1 cellular context compared by ENCODE assay signal in the genomic region with DNA sequence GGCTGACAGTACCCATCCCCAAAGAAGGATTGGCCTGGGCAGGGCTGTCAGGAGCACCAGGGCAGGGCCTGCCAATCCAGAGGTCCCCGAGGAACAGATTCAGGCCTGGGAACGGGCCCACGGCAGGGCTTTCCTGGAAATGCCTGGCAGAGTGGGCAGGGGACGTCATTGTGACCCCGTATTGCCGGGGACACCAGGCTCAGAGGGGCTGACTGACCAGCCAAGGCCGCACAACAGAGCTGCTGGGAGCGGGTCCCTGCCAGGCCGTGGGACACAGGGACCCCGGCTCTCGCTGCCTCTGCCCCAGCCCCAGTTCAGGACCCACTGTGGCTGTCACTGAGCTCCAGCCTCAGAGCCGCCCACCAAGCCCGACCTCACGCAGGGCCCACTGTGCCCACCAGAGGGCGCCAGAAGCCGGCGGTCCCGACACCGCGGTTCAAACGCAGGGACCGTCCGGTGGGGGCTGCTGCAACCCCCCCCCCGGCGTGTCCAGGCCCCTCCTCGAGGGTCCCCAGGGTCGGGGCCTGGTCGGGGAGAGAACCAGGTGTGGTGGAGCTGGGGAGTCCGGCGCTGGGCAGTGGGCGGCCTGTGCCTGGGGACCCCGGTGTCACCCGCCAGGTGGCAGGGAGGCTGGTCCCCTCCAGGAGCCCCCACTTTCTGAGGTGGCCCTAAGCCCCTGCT.
TF ChIP-seq lines count a peak whose summit lies in the region.

No MANE protein-coding gene starts in this region.

TF ChIP-seq in H1, 55 proteins besides CTCF, POLR2A, EP300 and RAD21:
- TF ChIP-seq PHF8 (conservative IDR thresholded peaks at IDR 0.05; ENCODE audit: low read depth, low read length) (no peak), KDM4A (IDR thresholded peaks at IDR 0.05; ENCODE audit: low read depth, low read length, severe bottlenecking) (peak; percentile 46), SP4 (IDR thresholded peaks at IDR 0.05; ENCODE audit: low read length) (no peak), CTBP2 (IDR thresholded peaks at IDR 0.05; ENCODE audit: borderline replicate concordance, insufficient read depth, insufficient read length, low read length) (no peak), SAP30 (IDR thresholded peaks at IDR 0.05; ENCODE audit: insufficient read depth, insufficient replicate concordance, low read length) (no peak), YY1 (IDR thresholded peaks at IDR 0.05; ENCODE audit: low read depth, low read length) (no peak), TAF1 (IDR thresholded peaks at IDR 0.05; ENCODE audit: low read depth, low read length) (no peak), GABPA (IDR thresholded peaks at IDR 0.05; ENCODE audit: borderline replicate concordance, insufficient read depth, low read length) (peak; percentile 66; the same call in 1 of the 2 replicates), HDAC2 (IDR thresholded peaks at IDR 0.05; ENCODE audit: borderline replicate concordance in 1 of 2, low read depth in 2 of 2, low read length in 2 of 2) (no peak), E2F6 (IDR thresholded peaks at IDR 0.05) (no peak), EGR1 (IDR thresholded peaks at IDR 0.05; ENCODE audit: borderline replicate concordance, low read depth, low read length) (0 out of 2 replicates have a peak, but pooled peaks have one; percentile 31), FOSL1 (IDR thresholded peaks at IDR 0.05; ENCODE audit: insufficient read depth, low read depth, low read length) (no peak), JUN (IDR thresholded peaks at IDR 0.05; ENCODE audit: low read depth, low read length) (no peak)
